8 cellular contexts compared by ENCODE assay signal in the genomic region with DNA sequence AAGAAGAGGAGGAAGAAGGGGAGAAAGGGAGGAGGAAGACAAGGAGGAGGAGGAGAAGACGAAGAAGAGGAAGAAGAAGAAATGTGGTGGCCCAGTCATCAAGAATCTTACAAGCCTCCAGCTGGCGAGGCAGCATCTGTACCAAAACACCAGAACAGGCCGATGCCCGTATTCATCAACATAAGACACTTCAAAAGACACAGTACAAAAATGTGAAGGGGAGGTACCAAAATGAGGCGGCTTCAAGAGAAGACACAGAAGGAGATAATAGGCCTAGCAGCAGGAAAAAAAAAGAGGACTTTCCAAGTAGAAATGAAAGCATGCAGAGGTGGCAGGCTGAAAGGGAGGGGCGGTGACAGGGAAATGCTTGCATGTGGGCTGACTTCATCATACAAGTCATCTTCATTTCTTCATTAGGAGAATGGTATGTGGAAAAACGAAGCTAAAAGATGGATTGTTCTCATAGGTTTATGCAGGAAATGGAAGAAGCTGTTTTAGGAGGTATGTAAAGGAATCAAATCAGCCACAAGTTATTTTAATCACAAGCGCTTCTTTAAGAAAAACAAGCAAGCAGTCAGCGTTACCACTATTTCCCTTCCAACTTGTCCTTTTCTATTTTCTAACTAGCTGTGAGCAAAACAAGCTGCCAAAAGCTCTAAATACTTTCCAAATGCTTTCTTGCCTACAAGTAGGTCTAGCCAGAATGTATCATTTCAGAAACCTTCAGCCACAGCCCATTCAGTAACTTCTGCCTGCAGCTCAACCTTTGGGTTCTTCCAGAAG.
A peak's percentile ranks its signal among the peaks of the same experiment; 100 is the strongest.
DNase-seq lines count a peak whose midpoint lies in the region; ATAC-seq, FAIRE-seq and TF ChIP-seq lines count a peak whose summit lies in the region.

No MANE protein-coding gene starts in this region.

- DNase-seq in activated CD4-positive, alpha-beta T cell treated with anti-CD3 and anti-CD28 coated beads for 1 hour, result peak; percentile 24
- DNase-seq in epidermal melanocyte (ENCODE audit: insufficient read length, low spot score) (peak; percentile 54), omental fat pad (ENCODE audit: low spot score) (no peak), uterus (peak; percentile 53 to 63), OCI-M2 (lab: John Stamatoyannopoulos, UW; ENCODE audit: unreplicated experiment) (no peak), small intestine (no peak)

- H3K79me2 ChIP-seq in DOHH2 (ENCODE audit: control insufficient read depth, low read length), result peaks cover 63% of the 10 kb centered on the region

- H3K9me2 ChIP-seq in DOHH2 (replicated peaks; ENCODE audit: control insufficient read depth, low read length), result no peaks in the 10 kb centered on the region

- peak overlapping the region; percentile 98 for H3K4me2 ChIP-seq in DOHH2 (ENCODE audit: low read length)

- no peak for FAIRE-seq in small intestine (lab: Jason Lieb, UNC)

- no peaks in the 10 kb centered on the region for H4K20me1 ChIP-seq in DOHH2 (ENCODE audit: control insufficient read depth, insufficient read depth, low read depth, low read length)

- H3F3A ChIP-seq in DOHH2 (ENCODE audit: control insufficient read depth, insufficient read depth), result peaks cover 46% of the 10 kb centered on the region

- intact Hi-C loops in uterus (cut with DNase I; ENCODE audit: low total_unique reads), result no loop called here

- peaks cover 87% of the 10 kb centered on the region for H3K4me1 ChIP-seq in DOHH2 (ENCODE audit: control insufficient read depth, low read length)
- H3K4me1 ChIP-seq in uterus, result peaks cover 0 to 9% of the 10 kb centered on the region in 2 donors
- H3K4me1 ChIP-seq in small intestine (ENCODE audit: control insufficient read depth in 2 of 2, insufficient read depth in 1 of 2, low read depth in 1 of 2, low read length in 1 of 2), result no peaks in the 10 kb centered on the region

- ATAC-seq in omental fat pad (ENCODE audit: low FRiP score) (peak; percentile 54), GM18873 (IDR thresholded peaks at IDR 0.05; ENCODE audit: low FRiP score, unreplicated experiment) (no peak)

- WGBS in small intestine, 3 donors, result 45 to 85% (median 72%) methylated on average over 9 of the region's 9 CpGs

- peaks cover 27% of the 10 kb centered on the region for H3K36me3 ChIP-seq in DOHH2 (ENCODE audit: control insufficient read depth, low read length)
- no peaks in the 10 kb centered on the region for H3K36me3 ChIP-seq in uterus
- H3K36me3 ChIP-seq in small intestine (ENCODE audit: control insufficient read depth in 2 of 2, insufficient read depth in 2 of 2, low read length in 2 of 2), result peaks cover 0 to 4% of the 10 kb centered on the region in 2 donors

- H3K4me3 ChIP-seq in DOHH2 (ENCODE audit: low read length), result peak overlapping the region; percentile 70
- H3K4me3 ChIP-seq in uterus, result peak overlapping the region; percentile 0 to 23
- H3K4me3 ChIP-seq in small intestine (ENCODE audit: low read depth in 1 of 2, low read length in 2 of 2), result no peak overlapping the region

- H3K27ac ChIP-seq in DOHH2 (ENCODE audit: low read depth, low read length) (peak overlapping the region; percentile 98), uterus (peak overlapping the region; percentile 83 to 95), small intestine (ENCODE audit: low read depth in 1 of 2, low read length in 1 of 2) (peak overlapping the region in 1 of 2 donors; percentile 61)

- H3K27me3 ChIP-seq in DOHH2 (ENCODE audit: control insufficient read depth, low read length), result no peaks in the 10 kb centered on the region
- no peaks in the 10 kb centered on the region for H3K27me3 ChIP-seq in uterus
- H3K27me3 ChIP-seq in small intestine (ENCODE audit: control insufficient read depth in 2 of 2, insufficient read depth in 2 of 2, low read length in 2 of 2), result no peaks in the 10 kb centered on the region

- no peak for TF ChIP-seq CTCF in DOHH2 (IDR thresholded peaks at IDR 0.05; ENCODE audit: low read depth, low read length, poor library complexity, severe bottlenecking)
- TF ChIP-seq CTCF in omental fat pad (IDR thresholded peaks at IDR 0.05), result no peak
- no peak for TF ChIP-seq CTCF in uterus (IDR thresholded peaks at IDR 0.05)

- TF ChIP-seq POLR2A in uterus (IDR thresholded peaks at IDR 0.05), result no peak

- H3K9me3 ChIP-seq in DOHH2 (ENCODE audit: control insufficient read depth, insufficient read depth, low read length) (0 out of 2 replicates have a peak, but pooled peaks cover 3% of the 10 kb centered on the region), uterus (no peaks in the 10 kb centered on the region), small intestine (ENCODE audit: control insufficient read depth, low read depth) (no peaks in the 10 kb centered on the region)

Comparison
In these comparisons a context has a peak if more than half of its experiments do, and no peak if none do; other contexts are left out.
1. H3K4me3 ChIP-seq: peak in DOHH2 (single experiment) and uterus (2 of 2); none in small intestine (0 of 2).
2. DNase-seq: peak in activated CD4-positive, alpha-beta T cell treated with anti-CD3 and anti-CD28 coated beads for 1 hour (single experiment), epidermal melanocyte (single experiment) and uterus (2 of 2); none in omental fat pad (single experiment), OCI-M2 (single experiment) and small intestine (single experiment).